Comparison of ENCODE assay signal across 29 cellular contexts in the genomic region with DNA sequence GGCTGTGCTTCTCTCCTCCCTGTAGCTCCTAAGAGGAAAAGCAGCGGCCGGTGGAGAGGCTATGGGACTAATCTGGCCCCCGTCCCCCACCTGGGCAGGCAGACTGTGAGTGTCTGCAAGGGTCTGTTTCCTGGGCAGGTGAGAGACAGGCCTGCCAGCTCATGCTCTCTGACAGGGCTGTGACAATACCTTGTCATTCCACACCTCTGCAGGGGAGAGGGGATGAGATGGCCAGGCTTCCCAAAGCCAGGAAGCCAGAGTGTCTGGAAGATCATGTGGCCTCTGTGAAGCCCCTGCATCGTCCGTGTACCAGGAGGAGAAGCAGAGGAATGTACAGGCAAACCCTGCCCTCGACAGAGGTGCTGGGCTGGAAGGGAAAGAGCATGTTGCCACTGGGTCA.
DNase-seq lines count a peak whose midpoint lies in the region; ATAC-seq, FAIRE-seq and TF ChIP-seq lines count a peak whose summit lies in the region.
"Had no signal": no experiment of that assay in that cellular context is flagged by ENCODE, and none has a peak within 500 bp of the region (broad histone marks: within the 10 kb centered on the region; RNA-seq: fewer than 3 reads in every experiment).

No MANE protein-coding gene starts in this region.

- no peak for FAIRE-seq in pancreas (lab: Jason Lieb, UNC)
- FAIRE-seq: endometrium, GM12891, K562, TTC549 had no signal

- no peaks in the 10 kb centered on the region for H3K36me3 ChIP-seq in H7 (replicated peaks; ENCODE audit: control insufficient read depth, insufficient read depth, low read length)
- H3K36me3 ChIP-seq in hepatocyte (replicated peaks; ENCODE audit: insufficient read depth, low read depth): no peaks in the 10 kb centered on the region
- H3K36me3 ChIP-seq in pancreas: no peaks in the 10 kb centered on the region
- H3K36me3 ChIP-seq in prostate gland: no peaks in the 10 kb centered on the region
- H3K36me3 ChIP-seq: esophagus muscularis mucosa, heart right ventricle had no signal

- no peak overlapping the region for H2AFZ ChIP-seq in hepatocyte
- H2AFZ ChIP-seq: PC-9 had no signal

- peak; percentile 20 to 31 (median 26) for ATAC-seq in pancreas
- no peak for ATAC-seq in HG02973 (IDR thresholded peaks at IDR 0.05; ENCODE audit: unreplicated experiment)
- ATAC-seq: activated CD4-positive, CD25-positive, alpha-beta regulatory T cell treated with anti-CD3 and anti-CD28 coated beads, Interleukin-2, amount 50 U/mL, for 24 hours; heart right ventricle; K562; sciatic nerve had no signal

- no peaks in the 10 kb centered on the region for H3K9me2 ChIP-seq in hepatocyte (replicated peaks; ENCODE audit: insufficient read depth)

- DNase-seq in H7 (peak; percentile 44), NCI-H146 (lab: John Stamatoyannopoulos, UW) (peak; percentile 86), hepatocyte (ENCODE audit: low spot score) (no peak), pancreas (peak in 1 of 6 donors; percentile 36), prostate gland (ENCODE audit: low spot score) (no peak), inferior parietal cortex (ENCODE audit: extremely low spot score) (no peak)
- DNase-seq: activated CD4-positive, alpha-beta T cell treated with anti-CD3 and anti-CD28 coated beads, Interleukin-2, amount 50 U/mL, for 48 hours; activated T-cell treated with anti-CD3 and anti-CD28 coated beads, Interleukin-2, amount 50 U/mL, for 48 hours; CD8-positive, alpha-beta memory T cell; foreskin fibroblast; heart right ventricle; NCI-H1092; NCI-H187 treated with DMSO at 0.1 percent for 48 hours; NCI-H2171; NK-92 treated with Interleukin-12 subunit alpha and Interleukin-12 subunit beta, amount 100 ng/mL, for 24 hours; PC-9; posterior cingulate gyrus; stimulated activated CD4-positive, alpha-beta T cell treated with anti-CD3 and anti-CD28 coated beads, Interleukin-4, amount 100 ng/mL, for 4 hours; T-helper 1 cell; trophoblast cell had no signal

- H3K4me1 ChIP-seq in hepatocyte (ENCODE audit: insufficient read depth) (peaks cover 8% of the 10 kb centered on the region), pancreas (peaks cover 4 to 36% (median 29%) of the 10 kb centered on the region in 3 donors), prostate gland (replicated peaks) (no peaks in the 10 kb centered on the region)
- H3K4me1 ChIP-seq: esophagus muscularis mucosa, heart right ventricle had no signal

- no peaks in the 10 kb centered on the region for H4K20me1 ChIP-seq in hepatocyte (ENCODE audit: insufficient read depth, poor library complexity, severe bottlenecking)

- H3K27me3 ChIP-seq in H7 (ENCODE audit: control insufficient read depth, insufficient read depth, low read length) (no peaks in the 10 kb centered on the region), hepatocyte (no peaks in the 10 kb centered on the region), pancreas (no peaks in the 10 kb centered on the region), prostate gland (replicated peaks; ENCODE audit: insufficient read depth) (no peaks in the 10 kb centered on the region)

- no peak overlapping the region for H3K4me3 ChIP-seq in H7 (ENCODE audit: insufficient read depth, low read depth, low read length)
- H3K4me3 ChIP-seq in hepatocyte: no peak overlapping the region
- no peak overlapping the region for H3K4me3 ChIP-seq in pancreas
- H3K4me3 ChIP-seq in prostate gland: no peak overlapping the region
- H3K4me3 ChIP-seq: esophagus muscularis mucosa, heart right ventricle, K562, PC-9, SK-N-MC had no signal

- TF ChIP-seq CTCF in hepatocyte (IDR thresholded peaks at IDR 0.05; ENCODE audit: poor library complexity) (no peak), pancreas (IDR thresholded peaks at IDR 0.05) (no peak), prostate gland (IDR thresholded peaks at IDR 0.05) (no peak)

- TF ChIP-seq POLR2A in prostate gland (IDR thresholded peaks at IDR 0.05): no peak

- peak overlapping the region; percentile 37 for H3K27ac ChIP-seq in hepatocyte
- H3K27ac ChIP-seq in pancreas: peak overlapping the region; percentile 0 to 77 (median 36)
- H3K27ac ChIP-seq in prostate gland: no peak overlapping the region
- H3K27ac ChIP-seq: esophagus muscularis mucosa, heart right ventricle, PC-9, SK-N-MC had no signal

- H3K9me3 ChIP-seq in hepatocyte (ENCODE audit: low read depth) (no peaks in the 10 kb centered on the region), pancreas (no peaks in the 10 kb centered on the region), prostate gland (no peaks in the 10 kb centered on the region)
- H3K9me3 ChIP-seq: esophagus muscularis mucosa, heart right ventricle had no signal

- no peaks in the 10 kb centered on the region for H3K79me2 ChIP-seq in hepatocyte

- 37% methylated on average over 6 of the region's 6 CpGs for WGBS in hepatocyte (ENCODE audit: low lambda C conversion rate, missing lambda C conversion rate)
- 29 to 34% methylated on average over 6 of the region's 6 CpGs for WGBS in pancreas, 2 donors
- 61% methylated on average over 6 of the region's 6 CpGs for whole genome bisulfite sequencing in prostate gland

- H3K4me2 ChIP-seq in hepatocyte: no peak overlapping the region
- H3K4me2 ChIP-seq: PC-9 had no signal

- intact Hi-C loops in pancreas (cut with DNase I): loop anchor here in 1 of 3 donors (10.0 kb wide), 1 partner anchor 138 kb away; a partner anchor contains a TSS
- intact Hi-C loops in prostate gland (cut with DNase I): no loop called here

Comparison
In these comparisons a context has a peak if more than half of its experiments do, and no peak if none do; other contexts are left out.
1. DNase-seq: peak in H7 (single experiment) and NCI-H146 (single experiment); none in hepatocyte (single experiment), prostate gland (single experiment) and inferior parietal cortex (single experiment).
2. H3K27ac ChIP-seq: peak in hepatocyte (single experiment) and pancreas (4 of 4); none in prostate gland (0 of 2).